In the genomic region with DNA sequence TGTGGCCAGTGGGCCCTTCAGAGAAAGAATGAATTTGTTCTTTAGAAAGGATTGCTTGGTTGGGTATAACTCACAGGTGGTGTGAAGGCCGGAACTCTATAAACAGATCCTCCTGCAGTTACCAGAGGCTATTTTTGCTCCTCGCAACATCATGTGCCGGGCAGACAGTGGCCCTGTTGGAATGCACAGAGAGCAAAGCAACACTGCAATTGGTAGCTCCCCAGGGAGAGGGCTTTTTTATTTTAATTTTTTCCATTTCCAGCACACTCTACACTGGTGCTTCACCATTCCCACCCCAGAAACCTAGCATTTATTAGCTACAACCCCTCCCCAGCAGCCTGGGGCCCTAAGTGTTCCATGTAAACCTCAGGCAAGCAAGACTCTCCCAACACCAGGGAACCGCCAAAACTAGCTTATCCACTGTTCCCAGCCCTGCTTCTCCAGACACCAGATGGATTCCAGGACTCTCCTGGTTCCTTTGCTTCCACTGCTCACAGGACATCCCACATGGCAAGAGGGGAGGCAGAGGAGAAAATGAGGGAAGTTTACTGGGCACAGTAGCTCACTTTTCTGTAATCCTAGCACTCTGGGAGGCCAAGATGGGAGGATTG, we compare ENCODE assay signal across 22 cellular contexts.
"Had no signal": no experiment of that assay in that cellular context is flagged by ENCODE, and none has a peak within 500 bp of the region (broad histone marks: within the 10 kb centered on the region; RNA-seq: fewer than 3 reads in every experiment).

No MANE protein-coding gene starts in this region.

- H3K36me3 Mint-ChIP-seq: activated naive CD8-positive, alpha-beta T cell treated with anti-CD3 and anti-CD28 coated beads, Interleukin-2, amount 10 ng/mL, durations not matched to agents 7 days and 5 days; natural killer cell treated with Interleukin-12 subunit alpha and Interleukin-12 subunit beta and Interleukin-15 and Interleukin-18, amount 100 ng/mL, for 72 hours had no signal

- H3K79me2 ChIP-seq: hepatocyte had no signal

- H3K4me3 ChIP-seq: hepatocyte, lower lobe of right lung, prostate gland, tibial nerve, uterus had no signal

- H3K27me3 ChIP-seq: hepatocyte, neutrophil, tibial nerve, uterus had no signal

- H3K4me3 Mint-ChIP-seq: activated CD4-positive, alpha-beta T cell treated with anti-CD3 and anti-CD28 coated beads, Interleukin-2, amount 10 ng/mL, durations not matched to agents 24 days and 14 days; activated CD8-positive, alpha-beta T cell treated with anti-CD3 and anti-CD28 coated beads for 36 hours; activated naive CD8-positive, alpha-beta T cell treated with anti-CD3 and anti-CD28 coated beads, Interleukin-2, amount 10 ng/mL, durations not matched to agents 7 days and 5 days; natural killer cell treated with Interleukin-12 subunit alpha and Interleukin-12 subunit beta and Interleukin-15 and Interleukin-18, amount 100 ng/mL, for 72 hours had no signal

- H3K9me3 ChIP-seq: lower lobe of right lung, neutrophil, prostate gland, tibial nerve, uterus had no signal

- ATAC-seq: activated CD8-positive, alpha-beta T cell treated with anti-CD3 and anti-CD28 coated beads for 36 hours; esophagus mucosa; lower lobe of right lung; natural killer cell treated with Interleukin-12 subunit alpha and Interleukin-12 subunit beta and Interleukin-15 and Interleukin-18, amount 100 ng/mL, for 72 hours; sciatic nerve had no signal

- H2AFZ ChIP-seq: hepatocyte had no signal

- H3K4me1 ChIP-seq: lower lobe of right lung, prostate gland, tibial nerve, uterus had no signal

- H3K27ac ChIP-seq: hepatocyte, lower lobe of right lung, neutrophil, prostate gland, tibial nerve, uterus had no signal

- H3K4me1 Mint-ChIP-seq: activated naive CD8-positive, alpha-beta T cell treated with anti-CD3 and anti-CD28 coated beads, Interleukin-2, amount 10 ng/mL, durations not matched to agents 7 days and 5 days had no signal

- DNase-seq: activated CD4-positive, alpha-beta T cell treated with anti-CD3 and anti-CD28 coated beads, Interleukin-2, amount 10 ng/mL, durations not matched to agents 24 days and 14 days; activated CD4-positive, CD25-positive, alpha-beta regulatory T cell; activated CD8-positive, alpha-beta T cell treated with anti-CD3 and anti-CD28 coated beads for 36 hours; activated naive CD4-positive, alpha-beta T cell treated with Interleukin-2 at 50 U/mL for 16 hours; activated naive CD8-positive, alpha-beta T cell treated with anti-CD3 and anti-CD28 coated beads, Interleukin-2, amount 10 ng/mL, durations not matched to agents 7 days and 5 days; activated T-cell treated with anti-CD3 and anti-CD28 coated beads, Interleukin-2, amount 50 U/mL, for 1 hour; cortex of kidney; effector CD4-positive, alpha-beta T cell; lower lobe of right lung; stimulated activated CD8-positive, alpha-beta memory T cell treated with anti-CD3 and anti-CD28 coated beads, Interleukin-4, amount 100 ng/mL, for 48 hours; stimulated activated naive CD4-positive, alpha-beta T cell; T-helper 1 cell; T1000; uterus had no signal

- H3K27me3 Mint-ChIP-seq: activated CD4-positive, alpha-beta T cell treated with anti-CD3 and anti-CD28 coated beads, Interleukin-2, amount 10 ng/mL, durations not matched to agents 24 days and 14 days; activated CD8-positive, alpha-beta T cell treated with anti-CD3 and anti-CD28 coated beads for 36 hours; activated naive CD8-positive, alpha-beta T cell treated with anti-CD3 and anti-CD28 coated beads, Interleukin-2, amount 10 ng/mL, durations not matched to agents 7 days and 5 days had no signal

- H3K27ac Mint-ChIP-seq: activated CD4-positive, alpha-beta T cell treated with anti-CD3 and anti-CD28 coated beads, Interleukin-2, amount 10 ng/mL, durations not matched to agents 24 days and 14 days; activated CD8-positive, alpha-beta T cell treated with anti-CD3 and anti-CD28 coated beads for 36 hours; activated naive CD8-positive, alpha-beta T cell treated with anti-CD3 and anti-CD28 coated beads, Interleukin-2, amount 10 ng/mL, durations not matched to agents 7 days and 5 days; activated T-helper 2 cell treated with anti-CD3 and anti-CD28 coated beads, Interferon-gamma antibody, Interleukin-2, Interleukin-4, amounts not matched to agents 10 μg/mL and 5 μg/mL and 100 μg/mL, durations not matched to agents 14 hours and 24 hours and 36 hours; natural killer cell treated with Interleukin-12 subunit alpha and Interleukin-12 subunit beta and Interleukin-15 and Interleukin-18, amount 100 ng/mL, for 72 hours had no signal

- H3K36me3 ChIP-seq: lower lobe of right lung, neutrophil, prostate gland, tibial nerve, uterus had no signal

- H3K4me2 ChIP-seq: hepatocyte had no signal
